ENCODE assay signal across 29 cellular contexts in genomic region chr5:154163327-154163997, GRCh38.
"Had no signal": no experiment of that assay in that cellular context is flagged by ENCODE, and none has a peak within 500 bp of the region (broad histone marks: within the 10 kb centered on the region; RNA-seq: fewer than 3 reads in every experiment).

No MANE protein-coding gene starts in this region.

- H3K36me3 Mint-ChIP-seq: activated naive CD4-positive, alpha-beta T cell treated with anti-CD3 and anti-CD28 coated beads, Interleukin-2, amount 10 ng/mL, durations not matched to agents 7 days and 5 days; activated naive CD8-positive, alpha-beta T cell treated with anti-CD3 and anti-CD28 coated beads, Interleukin-2, amount 10 ng/mL, durations not matched to agents 7 days and 5 days; naive B cell had no signal

- H3K4me1 Mint-ChIP-seq: activated naive CD4-positive, alpha-beta T cell treated with anti-CD3 and anti-CD28 coated beads, Interleukin-2, amount 10 ng/mL, durations not matched to agents 7 days and 5 days; naive B cell had no signal

- H3K9me3 ChIP-seq: ascending aorta, heart left ventricle, left lung, lower lobe of right lung, mucosa of descending colon, suprapubic skin, tibial artery, upper lobe of right lung had no signal

- DNase-seq: activated CD4-positive, alpha-beta T cell treated with anti-CD3 and anti-CD28 coated beads for 48 hours; activated CD4-positive, alpha-beta T cell treated with anti-CD3 and anti-CD28 coated beads, Interleukin-2, amount 50 U/mL, for 48 hours; activated CD8-positive, alpha-beta memory T cell treated with anti-CD3 and anti-CD28 coated beads for 24 hours; activated gamma-delta T cell; activated naive CD4-positive, alpha-beta T cell treated with anti-CD3 and anti-CD28 coated beads, Interleukin-2, amount 10 ng/mL, durations not matched to agents 7 days and 5 days; activated naive CD8-positive, alpha-beta T cell treated with anti-CD3 and anti-CD28 coated beads, Interleukin-2, amount 10 ng/mL, durations not matched to agents 7 days and 5 days; brain microvascular endothelial cell; dorsolateral prefrontal cortex; effector memory CD8-positive, alpha-beta T cell; hypothalamus; left lung; lower lobe of right lung; mesenchymal stem cell; mucosa of descending colon; naive B cell; right cardiac atrium; stimulated activated CD4-positive, alpha-beta T cell treated with anti-CD3 and anti-CD28 coated beads, Interleukin-15, amount 100 ng/mL, for 24 hours; stimulated activated CD4-positive, alpha-beta T cell treated with anti-CD3 and anti-CD28 coated beads, Interleukin-2, amount 100 ng/mL, for 24 hours; stimulated activated naive CD4-positive, alpha-beta T cell; T-helper 9 cell; tibial artery; upper lobe of right lung had no signal

- H3K4me3 ChIP-seq: ascending aorta, coronary artery, dorsolateral prefrontal cortex, heart left ventricle, left lung, lower lobe of right lung, mucosa of descending colon, suprapubic skin, tibial artery, upper lobe of right lung had no signal

- H3K27me3 ChIP-seq: ascending aorta, dorsolateral prefrontal cortex, heart left ventricle, suprapubic skin, upper lobe of right lung had no signal

- H3K27ac ChIP-seq: ascending aorta, brain microvascular endothelial cell, coronary artery, dorsolateral prefrontal cortex, left lung, lower lobe of right lung, suprapubic skin, tibial artery, upper lobe of right lung, VCaP had no signal

- ATAC-seq: activated CD4-positive, CD25-positive, alpha-beta regulatory T cell treated with anti-CD3 and anti-CD28 coated beads, Interleukin-2, amount 50 U/mL, for 24 hours; effector memory CD8-positive, alpha-beta T cell; left lung; lower lobe of right lung; mucosa of descending colon; right cardiac atrium; upper lobe of right lung had no signal

- H3K4me3 Mint-ChIP-seq: activated naive CD4-positive, alpha-beta T cell treated with anti-CD3 and anti-CD28 coated beads, Interleukin-2, amount 10 ng/mL, durations not matched to agents 7 days and 5 days; activated naive CD8-positive, alpha-beta T cell treated with anti-CD3 and anti-CD28 coated beads, Interleukin-2, amount 10 ng/mL, durations not matched to agents 7 days and 5 days; effector memory CD8-positive, alpha-beta T cell; naive B cell; T-helper 1 cell treated with Interleukin-12 subunit alpha and Interleukin-12 subunit beta and Interleukin-4 antibody, amounts not matched to agents 30 μg/mL and 1 μg/mL, for 36 hours had no signal

- H3K36me3 ChIP-seq: ascending aorta, brain microvascular endothelial cell, heart left ventricle, left lung, lower lobe of right lung, suprapubic skin, tibial artery, upper lobe of right lung had no signal

- H3K27ac Mint-ChIP-seq: activated naive CD4-positive, alpha-beta T cell treated with anti-CD3 and anti-CD28 coated beads, Interleukin-2, amount 10 ng/mL, durations not matched to agents 7 days and 5 days; effector memory CD8-positive, alpha-beta T cell; T-helper 1 cell treated with Interleukin-12 subunit alpha and Interleukin-12 subunit beta and Interleukin-4 antibody, amounts not matched to agents 30 μg/mL and 1 μg/mL, for 36 hours had no signal

- H3K9me3 Mint-ChIP-seq: activated naive CD4-positive, alpha-beta T cell treated with anti-CD3 and anti-CD28 coated beads, Interleukin-2, amount 10 ng/mL, durations not matched to agents 7 days and 5 days; activated naive CD8-positive, alpha-beta T cell treated with anti-CD3 and anti-CD28 coated beads, Interleukin-2, amount 10 ng/mL, durations not matched to agents 7 days and 5 days; effector memory CD8-positive, alpha-beta T cell; naive B cell; T-helper 1 cell treated with Interleukin-12 subunit alpha and Interleukin-12 subunit beta and Interleukin-4 antibody, amounts not matched to agents 30 μg/mL and 1 μg/mL, for 36 hours had no signal
